In genomic region chr9:76158713-76159112, GRCh38 we compare ENCODE assay signal across 3 cellular contexts.
TF ChIP-seq lines count a peak whose summit lies in the region.

No MANE protein-coding gene starts in this region.

TF ChIP-seq in liver, 16 proteins besides CTCF, POLR2A, EP300 and RAD21:
- peak in 1 of 2 donors; percentile 50 for TF ChIP-seq RXRA (IDR thresholded peaks at IDR 0.05)
- no peak for TF ChIP-seq FOXA2 (IDR thresholded peaks at IDR 0.05)

TF ChIP-seq in HepG2, 621 proteins besides CTCF, POLR2A, EP300 and RAD21:
- TF ChIP-seq TGIF2 (CRISPR knock-in tag; IDR thresholded peaks at IDR 0.05) (no peak), ZNF230 (CRISPR knock-in tag; IDR thresholded peaks at IDR 0.05) (no peak), THYN1 (CRISPR knock-in tag; IDR thresholded peaks at IDR 0.05; ENCODE audit: borderline replicate concordance, low read depth) (no peak), NBN (conservative IDR thresholded peaks at IDR 0.05) (no peak), ZNF256 (CRISPR knock-in tag; conservative IDR thresholded peaks at IDR 0.05) (no peak), ZNF225 (CRISPR knock-in tag; IDR thresholded peaks at IDR 0.05) (no peak), DMAP1 (CRISPR knock-in tag; IDR thresholded peaks at IDR 0.05) (no peak), ZNF792 (CRISPR knock-in tag; IDR thresholded peaks at IDR 0.05) (no peak), ZNF670 (CRISPR knock-in tag; IDR thresholded peaks at IDR 0.05; ENCODE audit: borderline replicate concordance) (no peak), ZNF580 (CRISPR knock-in tag; IDR thresholded peaks at IDR 0.05; ENCODE audit: borderline replicate concordance, low read depth) (no peak), KMT2A (CRISPR knock-in tag; IDR thresholded peaks at IDR 0.05) (no peak), FOSL1 (CRISPR knock-in tag; IDR thresholded peaks at IDR 0.05; ENCODE audit: borderline replicate concordance) (no peak), FOXC1 (CRISPR knock-in tag; IDR thresholded peaks at IDR 0.05; ENCODE audit: borderline replicate concordance) (no peak), ZSCAN22 (CRISPR knock-in tag; IDR thresholded peaks at IDR 0.05) (no peak), SALL2 (CRISPR knock-in tag; IDR thresholded peaks at IDR 0.05) (no peak)
- TF ChIP-seq, protein P1, sequence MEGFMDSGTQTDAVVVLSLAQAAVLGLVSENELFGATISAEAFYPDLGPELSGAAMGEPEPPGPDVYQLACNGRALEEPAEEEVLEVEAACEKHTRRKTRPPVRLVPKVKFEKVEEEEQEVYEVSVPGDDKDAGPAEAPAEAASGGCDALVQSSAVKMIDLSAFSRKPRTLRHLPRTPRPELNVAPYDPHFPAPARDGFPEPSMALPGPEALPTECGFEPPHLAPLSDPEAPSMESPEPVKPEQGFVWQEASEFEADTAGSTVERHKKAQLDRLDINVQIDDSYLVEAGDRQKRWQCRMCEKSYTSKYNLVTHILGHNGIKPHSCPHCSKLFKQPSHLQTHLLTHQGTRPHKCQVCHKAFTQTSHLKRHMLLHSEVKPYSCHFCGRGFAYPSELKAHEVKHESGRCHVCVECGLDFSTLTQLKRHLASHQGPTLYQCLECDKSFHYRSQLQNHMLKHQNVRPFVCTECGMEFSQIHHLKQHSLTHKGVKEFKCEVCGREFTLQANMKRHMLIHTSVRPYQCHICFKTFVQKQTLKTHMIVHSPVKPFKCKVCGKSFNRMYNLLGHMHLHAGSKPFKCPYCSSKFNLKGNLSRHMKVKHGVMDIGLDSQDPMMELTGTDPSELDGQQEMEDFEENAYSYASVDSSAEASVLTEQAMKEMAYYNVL (CRISPR knock-in tag; IDR thresholded peaks at IDR 0.05; ENCODE audit: borderline replicate concordance), result no peak
- TF ChIP-seq, protein P2, sequence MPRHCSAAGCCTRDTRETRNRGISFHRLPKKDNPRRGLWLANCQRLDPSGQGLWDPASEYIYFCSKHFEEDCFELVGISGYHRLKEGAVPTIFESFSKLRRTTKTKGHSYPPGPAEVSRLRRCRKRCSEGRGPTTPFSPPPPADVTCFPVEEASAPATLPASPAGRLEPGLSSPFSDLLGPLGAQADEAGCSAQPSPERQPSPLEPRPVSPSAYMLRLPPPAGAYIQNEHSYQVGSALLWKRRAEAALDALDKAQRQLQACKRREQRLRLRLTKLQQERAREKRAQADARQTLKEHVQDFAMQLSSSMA (CRISPR knock-in tag; IDR thresholded peaks at IDR 0.05), result no peak

TF ChIP-seq in H1, 55 proteins besides CTCF, POLR2A, EP300 and RAD21:
- TF ChIP-seq KDM4A (IDR thresholded peaks at IDR 0.05; ENCODE audit: low read depth, low read length, severe bottlenecking) (no peak), CBX5 (IDR thresholded peaks at IDR 0.05; ENCODE audit: low read depth, low read length) (no peak), TBP (IDR thresholded peaks at IDR 0.05; ENCODE audit: low read depth, low read length) (no peak), GABPA (IDR thresholded peaks at IDR 0.05; ENCODE audit: borderline replicate concordance, insufficient read depth, low read length) (no peak), ATF3 (IDR thresholded peaks at IDR 0.05; ENCODE audit: insufficient read depth, low read depth, low read length) (no peak), MAFK (IDR thresholded peaks at IDR 0.05; ENCODE audit: low read depth, low read length) (no peak), JUN (IDR thresholded peaks at IDR 0.05; ENCODE audit: low read depth, low read length) (no peak), TCF12 (IDR thresholded peaks at IDR 0.05; ENCODE audit: low read depth, low read length) (no peak)
TF ChIP-seq in H1: peak in this region for 0.
